11 cellular contexts compared by ENCODE assay signal in genomic region chr4:182560358-182560757, GRCh38.
DNase-seq lines count a peak whose midpoint lies in the region; ATAC-seq and TF ChIP-seq lines count a peak whose summit lies in the region.
"Had no signal": no experiment of that assay in that cellular context is flagged by ENCODE, and none has a peak within 500 bp of the region (broad histone marks: within the 10 kb centered on the region; RNA-seq: fewer than 3 reads in every experiment).

No MANE protein-coding gene starts in this region.

- ATAC-seq in HG03139 (IDR thresholded peaks at IDR 0.05; ENCODE audit: unreplicated experiment), result no peak
- ATAC-seq in GM18873 (IDR thresholded peaks at IDR 0.05; ENCODE audit: low FRiP score, unreplicated experiment), result no peak
- ATAC-seq: body of pancreas had no signal

- H3K27me3 ChIP-seq in esophagus muscularis mucosa, result no peaks in the 10 kb centered on the region
- H3K27me3 ChIP-seq: body of pancreas had no signal

- peaks cover 0 to 18% (median 13%) of the 10 kb centered on the region in 4 donors for H3K4me1 ChIP-seq in esophagus muscularis mucosa
- H3K4me1 ChIP-seq: body of pancreas had no signal

- 74% methylated on average over 4 of the region's 4 CpGs for WGBS in esophagus muscularis mucosa

- TF ChIP-seq CTCF in fibroblast of the aortic adventitia (IDR thresholded peaks at IDR 0.05; ENCODE audit: insufficient read depth, low read length) (peak; percentile 5), esophagus muscularis mucosa (IDR thresholded peaks at IDR 0.05) (no peak)

- H3K4me3 ChIP-seq in fibroblast of the aortic adventitia (ENCODE audit: low read depth, low read length), result no peak overlapping the region
- H3K4me3 ChIP-seq in esophagus muscularis mucosa, result no peak overlapping the region
- H3K4me3 ChIP-seq: body of pancreas had no signal

- H3K36me3 ChIP-seq in esophagus muscularis mucosa, result no peaks in the 10 kb centered on the region

- no peak for TF ChIP-seq POLR2A in esophagus muscularis mucosa (IDR thresholded peaks at IDR 0.05; ENCODE audit: low read depth)

- no peaks in the 10 kb centered on the region for H3K9me3 ChIP-seq in esophagus muscularis mucosa
- H3K9me3 ChIP-seq: body of pancreas had no signal

- peak; percentile 30 to 69 for DNase-seq in NCI-H524 (lab: John Stamatoyannopoulos, UW)
- DNase-seq in NCI-H524 treated with DMSO at 0.1 percent for 48 hours (lab: John Stamatoyannopoulos, UW), result no peak
- peak; percentile 17 for DNase-seq in OCI-M1 (lab: John Stamatoyannopoulos, UW)
- DNase-seq in fibroblast of the aortic adventitia (ENCODE audit: low read depth), result no peak
- DNase-seq in smooth muscle cell of the brain vasculature (ENCODE audit: low read depth, low spot score), result peak; percentile 17
- no peak for DNase-seq in esophagus muscularis mucosa (ENCODE audit: extremely low spot score)
- DNase-seq: activated CD8-positive, alpha-beta memory T cell treated with anti-CD3 and anti-CD28 coated beads for 24 hours; body of pancreas; midbrain had no signal

- intact Hi-C loops in esophagus muscularis mucosa (cut with DNase I), result no loop called here

- TF ChIP-seq EP300 in esophagus muscularis mucosa (IDR thresholded peaks at IDR 0.05), result no peak

- no peak overlapping the region for H3K27ac ChIP-seq in esophagus muscularis mucosa (replicated peaks in 1 of 4)
- H3K27ac ChIP-seq: body of pancreas had no signal

Comparison
In these comparisons a context has a peak if more than half of its experiments do, and no peak if none do; other contexts are left out.
1. DNase-seq: peak in NCI-H524 (2 of 2), OCI-M1 (single experiment) and smooth muscle cell of the brain vasculature (single experiment); none in NCI-H524 treated with DMSO at 0.1 percent for 48 hours (single experiment), fibroblast of the aortic adventitia (single experiment) and esophagus muscularis mucosa (single experiment).